1 cellular context compared by ENCODE assay signal in the genomic region with DNA sequence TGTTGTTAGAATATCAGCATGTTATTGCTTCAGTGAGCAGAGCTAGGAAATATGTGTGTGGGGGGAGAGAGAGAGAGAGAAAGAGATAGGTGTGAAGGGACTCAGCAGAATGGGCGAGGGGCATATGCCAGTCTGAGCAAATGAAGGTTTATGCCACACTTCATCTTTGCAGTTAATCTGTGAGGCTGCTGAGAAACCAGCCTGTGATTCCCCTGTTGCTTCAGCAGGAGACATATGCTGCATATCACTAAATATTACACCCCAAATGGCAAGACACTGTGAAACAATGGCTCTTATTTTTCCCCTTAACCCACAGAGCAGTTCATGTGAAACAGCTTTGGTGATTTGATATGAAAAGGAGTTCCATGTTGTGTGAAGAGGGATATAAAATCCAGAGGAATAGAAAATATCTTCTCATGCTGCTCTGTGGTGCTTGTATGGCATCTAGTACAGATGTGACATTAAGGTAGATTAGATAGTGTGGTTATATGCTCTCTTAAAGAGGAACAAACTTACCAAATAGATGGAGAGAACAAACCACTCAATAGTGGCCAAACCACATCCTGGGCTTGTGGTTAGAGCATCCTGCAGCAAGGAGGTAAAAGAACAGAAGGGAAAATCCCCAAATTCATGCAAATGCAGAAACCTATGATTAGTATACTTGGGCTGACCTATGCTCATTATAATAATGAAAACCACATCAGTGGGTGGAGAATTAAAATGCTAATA.
TF ChIP-seq lines count a peak whose summit lies in the region.

No MANE protein-coding gene starts in this region.

TF ChIP-seq in GM12878, 131 proteins besides CTCF, POLR2A, EP300 and RAD21 (continued from another document and continues in another):
- TF ChIP-seq, protein P1, sequence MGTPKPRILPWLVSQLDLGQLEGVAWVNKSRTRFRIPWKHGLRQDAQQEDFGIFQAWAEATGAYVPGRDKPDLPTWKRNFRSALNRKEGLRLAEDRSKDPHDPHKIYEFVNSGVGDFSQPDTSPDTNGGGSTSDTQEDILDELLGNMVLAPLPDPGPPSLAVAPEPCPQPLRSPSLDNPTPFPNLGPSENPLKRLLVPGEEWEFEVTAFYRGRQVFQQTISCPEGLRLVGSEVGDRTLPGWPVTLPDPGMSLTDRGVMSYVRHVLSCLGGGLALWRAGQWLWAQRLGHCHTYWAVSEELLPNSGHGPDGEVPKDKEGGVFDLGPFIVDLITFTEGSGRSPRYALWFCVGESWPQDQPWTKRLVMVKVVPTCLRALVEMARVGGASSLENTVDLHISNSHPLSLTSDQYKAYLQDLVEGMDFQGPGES (IDR thresholded peaks at IDR 0.05), result no peak
- TF ChIP-seq, protein P2, sequence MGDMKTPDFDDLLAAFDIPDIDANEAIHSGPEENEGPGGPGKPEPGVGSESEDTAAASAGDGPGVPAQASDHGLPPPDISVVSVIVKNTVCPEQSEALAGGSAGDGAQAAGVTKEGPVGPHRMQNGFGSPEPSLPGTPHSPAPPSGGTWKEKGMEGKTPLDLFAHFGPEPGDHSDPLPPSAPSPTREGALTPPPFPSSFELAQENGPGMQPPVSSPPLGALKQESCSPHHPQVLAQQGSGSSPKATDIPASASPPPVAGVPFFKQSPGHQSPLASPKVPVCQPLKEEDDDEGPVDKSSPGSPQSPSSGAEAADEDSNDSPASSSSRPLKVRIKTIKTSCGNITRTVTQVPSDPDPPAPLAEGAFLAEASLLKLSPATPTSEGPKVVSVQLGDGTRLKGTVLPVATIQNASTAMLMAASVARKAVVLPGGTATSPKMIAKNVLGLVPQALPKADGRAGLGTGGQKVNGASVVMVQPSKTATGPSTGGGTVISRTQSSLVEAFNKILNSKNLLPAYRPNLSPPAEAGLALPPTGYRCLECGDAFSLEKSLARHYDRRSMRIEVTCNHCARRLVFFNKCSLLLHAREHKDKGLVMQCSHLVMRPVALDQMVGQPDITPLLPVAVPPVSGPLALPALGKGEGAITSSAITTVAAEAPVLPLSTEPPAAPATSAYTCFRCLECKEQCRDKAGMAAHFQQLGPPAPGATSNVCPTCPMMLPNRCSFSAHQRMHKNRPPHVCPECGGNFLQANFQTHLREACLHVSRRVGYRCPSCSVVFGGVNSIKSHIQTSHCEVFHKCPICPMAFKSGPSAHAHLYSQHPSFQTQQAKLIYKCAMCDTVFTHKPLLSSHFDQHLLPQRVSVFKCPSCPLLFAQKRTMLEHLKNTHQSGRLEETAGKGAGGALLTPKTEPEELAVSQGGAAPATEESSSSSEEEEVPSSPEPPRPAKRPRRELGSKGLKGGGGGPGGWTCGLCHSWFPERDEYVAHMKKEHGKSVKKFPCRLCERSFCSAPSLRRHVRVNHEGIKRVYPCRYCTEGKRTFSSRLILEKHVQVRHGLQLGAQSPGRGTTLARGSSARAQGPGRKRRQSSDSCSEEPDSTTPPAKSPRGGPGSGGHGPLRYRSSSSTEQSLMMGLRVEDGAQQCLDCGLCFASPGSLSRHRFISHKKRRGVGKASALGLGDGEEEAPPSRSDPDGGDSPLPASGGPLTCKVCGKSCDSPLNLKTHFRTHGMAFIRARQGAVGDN (IDR thresholded peaks at IDR 0.05), result no peak
- TF ChIP-seq PML (IDR thresholded peaks at IDR 0.05; ENCODE audit: low read length), result peak; percentile 66; the same call in 1 of the 2 replicates
- TF ChIP-seq CREB1 (IDR thresholded peaks at IDR 0.05; ENCODE audit: low read depth), result no peak
- TF ChIP-seq POU2F2 (IDR thresholded peaks at IDR 0.05; ENCODE audit: borderline replicate concordance, low read depth, low read length), result peak; percentile 94; the same call in 1 of the 3 replicates
- no peak for TF ChIP-seq HDAC6 (IDR thresholded peaks at IDR 0.05; ENCODE audit: unreplicated experiment)
- TF ChIP-seq, protein P3, sequence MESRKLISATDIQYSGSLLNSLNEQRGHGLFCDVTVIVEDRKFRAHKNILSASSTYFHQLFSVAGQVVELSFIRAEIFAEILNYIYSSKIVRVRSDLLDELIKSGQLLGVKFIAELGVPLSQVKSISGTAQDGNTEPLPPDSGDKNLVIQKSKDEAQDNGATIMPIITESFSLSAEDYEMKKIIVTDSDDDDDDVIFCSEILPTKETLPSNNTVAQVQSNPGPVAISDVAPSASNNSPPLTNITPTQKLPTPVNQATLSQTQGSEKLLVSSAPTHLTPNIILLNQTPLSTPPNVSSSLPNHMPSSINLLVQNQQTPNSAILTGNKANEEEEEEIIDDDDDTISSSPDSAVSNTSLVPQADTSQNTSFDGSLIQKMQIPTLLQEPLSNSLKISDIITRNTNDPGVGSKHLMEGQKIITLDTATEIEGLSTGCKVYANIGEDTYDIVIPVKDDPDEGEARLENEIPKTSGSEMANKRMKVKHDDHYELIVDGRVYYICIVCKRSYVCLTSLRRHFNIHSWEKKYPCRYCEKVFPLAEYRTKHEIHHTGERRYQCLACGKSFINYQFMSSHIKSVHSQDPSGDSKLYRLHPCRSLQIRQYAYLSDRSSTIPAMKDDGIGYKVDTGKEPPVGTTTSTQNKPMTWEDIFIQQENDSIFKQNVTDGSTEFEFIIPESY (IDR thresholded peaks at IDR 0.05), result no peak
- TF ChIP-seq, protein P4, sequence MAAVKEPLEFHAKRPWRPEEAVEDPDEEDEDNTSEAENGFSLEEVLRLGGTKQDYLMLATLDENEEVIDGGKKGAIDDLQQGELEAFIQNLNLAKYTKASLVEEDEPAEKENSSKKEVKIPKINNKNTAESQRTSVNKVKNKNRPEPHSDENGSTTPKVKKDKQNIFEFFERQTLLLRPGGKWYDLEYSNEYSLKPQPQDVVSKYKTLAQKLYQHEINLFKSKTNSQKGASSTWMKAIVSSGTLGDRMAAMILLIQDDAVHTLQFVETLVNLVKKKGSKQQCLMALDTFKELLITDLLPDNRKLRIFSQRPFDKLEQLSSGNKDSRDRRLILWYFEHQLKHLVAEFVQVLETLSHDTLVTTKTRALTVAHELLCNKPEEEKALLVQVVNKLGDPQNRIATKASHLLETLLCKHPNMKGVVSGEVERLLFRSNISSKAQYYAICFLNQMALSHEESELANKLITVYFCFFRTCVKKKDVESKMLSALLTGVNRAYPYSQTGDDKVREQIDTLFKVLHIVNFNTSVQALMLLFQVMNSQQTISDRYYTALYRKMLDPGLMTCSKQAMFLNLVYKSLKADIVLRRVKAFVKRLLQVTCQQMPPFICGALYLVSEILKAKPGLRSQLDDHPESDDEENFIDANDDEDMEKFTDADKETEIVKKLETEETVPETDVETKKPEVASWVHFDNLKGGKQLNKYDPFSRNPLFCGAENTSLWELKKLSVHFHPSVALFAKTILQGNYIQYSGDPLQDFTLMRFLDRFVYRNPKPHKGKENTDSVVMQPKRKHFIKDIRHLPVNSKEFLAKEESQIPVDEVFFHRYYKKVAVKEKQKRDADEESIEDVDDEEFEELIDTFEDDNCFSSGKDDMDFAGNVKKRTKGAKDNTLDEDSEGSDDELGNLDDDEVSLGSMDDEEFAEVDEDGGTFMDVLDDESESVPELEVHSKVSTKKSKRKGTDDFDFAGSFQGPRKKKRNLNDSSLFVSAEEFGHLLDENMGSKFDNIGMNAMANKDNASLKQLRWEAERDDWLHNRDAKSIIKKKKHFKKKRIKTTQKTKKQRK (IDR thresholded peaks at IDR 0.05; ENCODE audit: low read depth, low read length), result no peak
- TF ChIP-seq, protein P5, sequence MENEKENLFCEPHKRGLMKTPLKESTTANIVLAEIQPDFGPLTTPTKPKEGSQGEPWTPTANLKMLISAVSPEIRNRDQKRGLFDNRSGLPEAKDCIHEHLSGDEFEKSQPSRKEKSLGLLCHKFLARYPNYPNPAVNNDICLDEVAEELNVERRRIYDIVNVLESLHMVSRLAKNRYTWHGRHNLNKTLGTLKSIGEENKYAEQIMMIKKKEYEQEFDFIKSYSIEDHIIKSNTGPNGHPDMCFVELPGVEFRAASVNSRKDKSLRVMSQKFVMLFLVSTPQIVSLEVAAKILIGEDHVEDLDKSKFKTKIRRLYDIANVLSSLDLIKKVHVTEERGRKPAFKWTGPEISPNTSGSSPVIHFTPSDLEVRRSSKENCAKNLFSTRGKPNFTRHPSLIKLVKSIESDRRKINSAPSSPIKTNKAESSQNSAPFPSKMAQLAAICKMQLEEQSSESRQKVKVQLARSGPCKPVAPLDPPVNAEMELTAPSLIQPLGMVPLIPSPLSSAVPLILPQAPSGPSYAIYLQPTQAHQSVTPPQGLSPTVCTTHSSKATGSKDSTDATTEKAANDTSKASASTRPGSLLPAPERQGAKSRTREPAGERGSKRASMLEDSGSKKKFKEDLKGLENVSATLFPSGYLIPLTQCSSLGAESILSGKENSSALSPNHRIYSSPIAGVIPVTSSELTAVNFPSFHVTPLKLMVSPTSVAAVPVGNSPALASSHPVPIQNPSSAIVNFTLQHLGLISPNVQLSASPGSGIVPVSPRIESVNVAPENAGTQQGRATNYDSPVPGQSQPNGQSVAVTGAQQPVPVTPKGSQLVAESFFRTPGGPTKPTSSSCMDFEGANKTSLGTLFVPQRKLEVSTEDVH (IDR thresholded peaks at IDR 0.05; ENCODE audit: low read depth, partially characterized antibody), result no peak
- TF ChIP-seq TBL1XR1 (IDR thresholded peaks at IDR 0.05; ENCODE audit: low read depth, low read length), result peak; percentile 76
- TF ChIP-seq MEF2B (IDR thresholded peaks at IDR 0.05; ENCODE audit: partially characterized antibody, poor library complexity, severe bottlenecking), result peak; percentile 62
- peak; percentile 98 for TF ChIP-seq CBFB (IDR thresholded peaks at IDR 0.05; ENCODE audit: low read depth)
- TF ChIP-seq WRNIP1 (IDR thresholded peaks at IDR 0.05; ENCODE audit: borderline replicate concordance, low read depth, low read length), result no peak
- TF ChIP-seq, protein P6, sequence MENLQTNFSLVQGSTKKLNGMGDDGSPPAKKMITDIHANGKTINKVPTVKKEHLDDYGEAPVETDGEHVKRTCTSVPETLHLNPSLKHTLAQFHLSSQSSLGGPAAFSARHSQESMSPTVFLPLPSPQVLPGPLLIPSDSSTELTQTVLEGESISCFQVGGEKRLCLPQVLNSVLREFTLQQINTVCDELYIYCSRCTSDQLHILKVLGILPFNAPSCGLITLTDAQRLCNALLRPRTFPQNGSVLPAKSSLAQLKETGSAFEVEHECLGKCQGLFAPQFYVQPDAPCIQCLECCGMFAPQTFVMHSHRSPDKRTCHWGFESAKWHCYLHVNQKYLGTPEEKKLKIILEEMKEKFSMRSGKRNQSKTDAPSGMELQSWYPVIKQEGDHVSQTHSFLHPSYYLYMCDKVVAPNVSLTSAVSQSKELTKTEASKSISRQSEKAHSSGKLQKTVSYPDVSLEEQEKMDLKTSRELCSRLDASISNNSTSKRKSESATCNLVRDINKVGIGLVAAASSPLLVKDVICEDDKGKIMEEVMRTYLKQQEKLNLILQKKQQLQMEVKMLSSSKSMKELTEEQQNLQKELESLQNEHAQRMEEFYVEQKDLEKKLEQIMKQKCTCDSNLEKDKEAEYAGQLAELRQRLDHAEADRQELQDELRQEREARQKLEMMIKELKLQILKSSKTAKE (IDR thresholded peaks at IDR 0.05; ENCODE audit: low read depth, poor library complexity, severe bottlenecking), result peak; percentile 74
- TF ChIP-seq SIX5 (IDR thresholded peaks at IDR 0.05; ENCODE audit: low read depth, low read length, severe bottlenecking), result no peak
- TF ChIP-seq, protein P7, sequence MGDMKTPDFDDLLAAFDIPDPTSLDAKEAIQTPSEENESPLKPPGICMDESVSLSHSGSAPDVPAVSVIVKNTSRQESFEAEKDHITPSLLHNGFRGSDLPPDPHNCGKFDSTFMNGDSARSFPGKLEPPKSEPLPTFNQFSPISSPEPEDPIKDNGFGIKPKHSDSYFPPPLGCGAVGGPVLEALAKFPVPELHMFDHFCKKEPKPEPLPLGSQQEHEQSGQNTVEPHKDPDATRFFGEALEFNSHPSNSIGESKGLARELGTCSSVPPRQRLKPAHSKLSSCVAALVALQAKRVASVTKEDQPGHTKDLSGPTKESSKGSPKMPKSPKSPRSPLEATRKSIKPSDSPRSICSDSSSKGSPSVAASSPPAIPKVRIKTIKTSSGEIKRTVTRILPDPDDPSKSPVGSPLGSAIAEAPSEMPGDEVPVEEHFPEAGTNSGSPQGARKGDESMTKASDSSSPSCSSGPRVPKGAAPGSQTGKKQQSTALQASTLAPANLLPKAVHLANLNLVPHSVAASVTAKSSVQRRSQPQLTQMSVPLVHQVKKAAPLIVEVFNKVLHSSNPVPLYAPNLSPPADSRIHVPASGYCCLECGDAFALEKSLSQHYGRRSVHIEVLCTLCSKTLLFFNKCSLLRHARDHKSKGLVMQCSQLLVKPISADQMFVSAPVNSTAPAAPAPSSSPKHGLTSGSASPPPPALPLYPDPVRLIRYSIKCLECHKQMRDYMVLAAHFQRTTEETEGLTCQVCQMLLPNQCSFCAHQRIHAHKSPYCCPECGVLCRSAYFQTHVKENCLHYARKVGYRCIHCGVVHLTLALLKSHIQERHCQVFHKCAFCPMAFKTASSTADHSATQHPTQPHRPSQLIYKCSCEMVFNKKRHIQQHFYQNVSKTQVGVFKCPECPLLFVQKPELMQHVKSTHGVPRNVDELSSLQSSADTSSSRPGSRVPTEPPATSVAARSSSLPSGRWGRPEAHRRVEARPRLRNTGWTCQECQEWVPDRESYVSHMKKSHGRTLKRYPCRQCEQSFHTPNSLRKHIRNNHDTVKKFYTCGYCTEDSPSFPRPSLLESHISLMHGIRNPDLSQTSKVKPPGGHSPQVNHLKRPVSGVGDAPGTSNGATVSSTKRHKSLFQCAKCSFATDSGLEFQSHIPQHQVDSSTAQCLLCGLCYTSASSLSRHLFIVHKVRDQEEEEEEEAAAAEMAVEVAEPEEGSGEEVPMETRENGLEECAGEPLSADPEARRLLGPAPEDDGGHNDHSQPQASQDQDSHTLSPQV (IDR thresholded peaks at IDR 0.05), result no peak
- no peak for TF ChIP-seq SIN3A (IDR thresholded peaks at IDR 0.05; ENCODE audit: low read depth, low read length)
- TF ChIP-seq STAT3 (IDR thresholded peaks at IDR 0.05; ENCODE audit: low read depth, low read length), result peak; percentile 89; the same call in 1 of the 2 replicates
- TF ChIP-seq, protein P8, sequence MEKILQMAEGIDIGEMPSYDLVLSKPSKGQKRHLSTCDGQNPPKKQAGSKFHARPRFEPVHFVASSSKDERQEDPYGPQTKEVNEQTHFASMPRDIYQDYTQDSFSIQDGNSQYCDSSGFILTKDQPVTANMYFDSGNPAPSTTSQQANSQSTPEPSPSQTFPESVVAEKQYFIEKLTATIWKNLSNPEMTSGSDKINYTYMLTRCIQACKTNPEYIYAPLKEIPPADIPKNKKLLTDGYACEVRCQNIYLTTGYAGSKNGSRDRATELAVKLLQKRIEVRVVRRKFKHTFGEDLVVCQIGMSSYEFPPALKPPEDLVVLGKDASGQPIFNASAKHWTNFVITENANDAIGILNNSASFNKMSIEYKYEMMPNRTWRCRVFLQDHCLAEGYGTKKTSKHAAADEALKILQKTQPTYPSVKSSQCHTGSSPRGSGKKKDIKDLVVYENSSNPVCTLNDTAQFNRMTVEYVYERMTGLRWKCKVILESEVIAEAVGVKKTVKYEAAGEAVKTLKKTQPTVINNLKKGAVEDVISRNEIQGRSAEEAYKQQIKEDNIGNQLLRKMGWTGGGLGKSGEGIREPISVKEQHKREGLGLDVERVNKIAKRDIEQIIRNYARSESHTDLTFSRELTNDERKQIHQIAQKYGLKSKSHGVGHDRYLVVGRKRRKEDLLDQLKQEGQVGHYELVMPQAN (conservative IDR thresholded peaks at IDR 0.05), result no peak
- 0 out of 2 replicates have a peak, but pooled peaks have one; percentile 26 for TF ChIP-seq TCF12 (IDR thresholded peaks at IDR 0.05; ENCODE audit: low read depth, low read length)
- peak; percentile 100 for TF ChIP-seq RUNX3 (IDR thresholded peaks at IDR 0.05; ENCODE audit: low read length)
- TF ChIP-seq CEBPB (IDR thresholded peaks at IDR 0.05; ENCODE audit: borderline replicate concordance in 1 of 2, low read depth in 2 of 2, low read length in 2 of 2), result no peak
- peak; percentile 93 for TF ChIP-seq MTA2 (IDR thresholded peaks at IDR 0.05; ENCODE audit: low read depth)
- TF ChIP-seq PAX5 (IDR thresholded peaks at IDR 0.05; ENCODE audit: borderline replicate concordance, low read depth, low read length), result no peak
